In genomic region chr1:234997201-234998173, GRCh38 we compare ENCODE assay signal across 8 cellular contexts.
DNase-seq lines count a peak whose midpoint lies in the region; ATAC-seq, FAIRE-seq and TF ChIP-seq lines count a peak whose summit lies in the region.

No MANE protein-coding gene starts in this region.

- no peak for ATAC-seq in GM21529 (IDR thresholded peaks at IDR 0.05; ENCODE audit: unreplicated experiment)

- H3K36me3 ChIP-seq in spleen: no peaks in the 10 kb centered on the region

- TF ChIP-seq CTCF in AG04449 (IDR thresholded peaks at IDR 0.05; ENCODE audit: insufficient read depth, low read length, missing control alignments): no peak
- TF ChIP-seq CTCF in spleen (IDR thresholded peaks at IDR 0.05 in 8 of 11, conservative IDR thresholded peaks at IDR 0.05 in 3 of 11): peak in 1 of 11 experiments; percentile 7

- FAIRE-seq in islet of Langerhans (lab: Jason Lieb, UNC) (peak; percentile 94), GM19239 (lab: Jason Lieb, UNC) (no peak)

- TF ChIP-seq POLR2A in spleen (IDR thresholded peaks at IDR 0.05): no peak

- no peaks in the 10 kb centered on the region for H3K27me3 ChIP-seq in spleen (replicated peaks in 1 of 7)

- CTCF ChIA-PET in AG04449 (lab: Yijun Ruan, JAX): interaction anchor here (0.7 to 1.0 kb wide), 3 partner anchors 10 to 87 kb away, joined by 3 read pairs; no protein-coding TSS in a partner anchor

- DNase-seq in AG04449 (ENCODE audit: low read depth, low spot score): peak; percentile 98
- DNase-seq in LoVo (ENCODE audit: low spot score): peak; percentile 97
- peak; percentile 99 for DNase-seq in brain pericyte (ENCODE audit: low read depth, low spot score)
- DNase-seq in spleen: no peak
- no peak for DNase-seq in GM19239 (ENCODE audit: insufficient read length, low spot score)
- DNase-seq in stimulated activated CD4-positive, alpha-beta T cell treated with anti-CD3 and anti-CD28 coated beads, Interleukin-1b, Interleukin-23, amount 100 ng/mL, for 48 hours: no peak

- POLR2A ChIA-PET in AG04449 (lab: Yijun Ruan, JAX): interaction anchor here (0.7 to 1.8 kb wide), 9 partner anchors 10 to 393 kb away, joined by 3 to 5 read pairs (median 3); no protein-coding TSS in a partner anchor

- peaks cover 0 to 20% (median 9%) of the 10 kb centered on the region in 6 donors for H3K4me1 ChIP-seq in spleen

- no peak overlapping the region; the same call in 1 of the 2 replicates for H3K4me3 ChIP-seq in AG04449 (ENCODE audit: low read depth, low read length)
- H3K4me3 ChIP-seq in spleen: no peak overlapping the region

- no peaks in the 10 kb centered on the region for H3K9me3 ChIP-seq in spleen

- 59 to 72% (median 64%) methylated on average over 18 to 20 of the region's 20 CpGs for WGBS in spleen, 5 donors

- intact Hi-C loops in spleen (cut with DNase I; ENCODE audit: low total_unique reads): no loop called here

- H3K27ac ChIP-seq in spleen: peak overlapping the region in 6 of 8 donors; percentile 47 to 77 (median 68)

Comparison
In these comparisons a context has a peak if more than half of its experiments do, and no peak if none do; other contexts are left out.
1. DNase-seq: peak in AG04449 (single experiment), LoVo (single experiment) and brain pericyte (single experiment); none in spleen (single experiment), GM19239 (single experiment) and stimulated activated CD4-positive, alpha-beta T cell treated with anti-CD3 and anti-CD28 coated beads, Interleukin-1b, Interleukin-23, amount 100 ng/mL, for 48 hours (single experiment).